Comparison of ENCODE assay signal across 22 cellular contexts in the genomic region with DNA sequence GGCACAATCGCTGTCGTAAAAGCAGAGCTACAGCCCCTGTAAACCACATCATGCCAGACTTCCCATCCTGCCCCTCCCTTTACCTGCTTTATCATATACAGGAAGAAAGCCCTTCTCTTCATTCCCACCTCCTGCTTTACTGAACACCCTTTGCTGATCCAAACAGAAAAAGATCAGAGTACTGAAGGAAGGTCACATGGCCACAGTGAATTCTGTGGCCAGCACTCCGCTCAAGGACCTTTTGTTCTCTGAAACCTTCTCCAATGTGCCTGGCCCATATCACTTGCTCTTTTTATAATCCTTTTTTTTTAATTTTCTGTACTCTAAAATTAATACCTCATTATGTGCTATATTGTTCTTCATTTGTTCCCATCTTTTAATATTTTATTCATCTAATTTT.
"Had no signal": no experiment of that assay in that cellular context is flagged by ENCODE, and none has a peak within 500 bp of the region (broad histone marks: within the 10 kb centered on the region; RNA-seq: fewer than 3 reads in every experiment).

No MANE protein-coding gene starts in this region.

- ATAC-seq: effector memory CD8-positive, alpha-beta T cell; naive thymus-derived CD8-positive, alpha-beta T cell; sciatic nerve had no signal

- H3K9me3 ChIP-seq: left ventricle myocardium inferior, ovary, stomach, thoracic aorta, upper lobe of left lung had no signal

- H3K4me3 ChIP-seq: left ventricle myocardium inferior, ovary, smooth muscle cell, stomach, thoracic aorta, upper lobe of left lung had no signal

- H3K27me3 ChIP-seq: ovary, stomach, upper lobe of left lung had no signal

- H3K27ac ChIP-seq: left ventricle myocardium inferior, ovary, stomach, thoracic aorta, upper lobe of left lung had no signal

- H3K27ac Mint-ChIP-seq: activated B cell treated with CpG ODN at 0.5 μM for 24 hours; activated CD4-positive, alpha-beta memory T cell treated with anti-CD3 and anti-CD28 coated beads for 36 hours; activated naive CD8-positive, alpha-beta T cell treated with anti-CD3 and anti-CD28 coated beads for 36 hours; activated T-helper 1 cell treated with anti-CD3 and anti-CD28 coated beads, Interleukin-12 subunit alpha, Interleukin-12 subunit beta, Interleukin-2, Interleukin-4 antibody, amounts not matched to agents 30 ng/mL and 10 ng/mL and 1 ng/mL, durations not matched to agents 14 hours and 24 hours and 36 hours; effector memory CD8-positive, alpha-beta T cell; memory B cell; naive thymus-derived CD8-positive, alpha-beta T cell had no signal

- H3K36me3 ChIP-seq: left ventricle myocardium inferior, ovary, stomach, thoracic aorta, upper lobe of left lung had no signal

- DNase-seq: activated B cell treated with CpG ODN at 0.5 μM for 24 hours; activated CD4-positive, alpha-beta memory T cell treated with anti-CD3 and anti-CD28 coated beads for 36 hours; activated CD4-positive, alpha-beta T cell treated with anti-CD3 and anti-CD28 coated beads for 4 hours; activated gamma-delta T cell treated with Interleukin-2 at 50 U/mL for 16 hours; activated naive CD8-positive, alpha-beta T cell treated with anti-CD3 and anti-CD28 coated beads for 36 hours; activated T-cell treated with anti-CD3 and anti-CD28 coated beads for 4 hours; amniotic stem cell; dermis blood vessel endothelial cell; effector memory CD8-positive, alpha-beta T cell; foreskin fibroblast; kidney glomerular epithelial cell; left ventricle myocardium inferior; naive thymus-derived CD8-positive, alpha-beta T cell; ovary; stimulated activated CD4-positive, alpha-beta T cell treated with anti-CD3 and anti-CD28 coated beads, Interleukin-4, amount 100 ng/mL, for 1 hour; stomach; upper lobe of left lung had no signal

- H3K4me1 Mint-ChIP-seq: activated B cell treated with CpG ODN at 0.5 μM for 24 hours; activated naive CD8-positive, alpha-beta T cell treated with anti-CD3 and anti-CD28 coated beads for 36 hours; memory B cell; naive thymus-derived CD8-positive, alpha-beta T cell had no signal

- H3K4me1 ChIP-seq: left ventricle myocardium inferior had no signal

- H3K4me3 Mint-ChIP-seq: activated B cell treated with CpG ODN at 0.5 μM for 24 hours; activated CD4-positive, alpha-beta memory T cell treated with anti-CD3 and anti-CD28 coated beads for 36 hours; activated naive CD8-positive, alpha-beta T cell treated with anti-CD3 and anti-CD28 coated beads for 36 hours; activated T-helper 1 cell treated with anti-CD3 and anti-CD28 coated beads, Interleukin-12 subunit alpha, Interleukin-12 subunit beta, Interleukin-2, Interleukin-4 antibody, amounts not matched to agents 30 ng/mL and 10 ng/mL and 1 ng/mL, durations not matched to agents 14 hours and 24 hours and 36 hours; effector memory CD8-positive, alpha-beta T cell; memory B cell; naive thymus-derived CD8-positive, alpha-beta T cell had no signal

- H3K27me3 Mint-ChIP-seq: activated B cell treated with CpG ODN at 0.5 μM for 24 hours; activated CD4-positive, alpha-beta memory T cell treated with anti-CD3 and anti-CD28 coated beads for 36 hours; activated naive CD8-positive, alpha-beta T cell treated with anti-CD3 and anti-CD28 coated beads for 36 hours; effector memory CD8-positive, alpha-beta T cell; memory B cell; naive thymus-derived CD8-positive, alpha-beta T cell had no signal

- H3K9me3 Mint-ChIP-seq: activated B cell treated with CpG ODN at 0.5 μM for 24 hours; activated CD4-positive, alpha-beta memory T cell treated with anti-CD3 and anti-CD28 coated beads for 36 hours; activated naive CD8-positive, alpha-beta T cell treated with anti-CD3 and anti-CD28 coated beads for 36 hours; activated T-helper 1 cell treated with anti-CD3 and anti-CD28 coated beads, Interleukin-12 subunit alpha, Interleukin-12 subunit beta, Interleukin-2, Interleukin-4 antibody, amounts not matched to agents 30 ng/mL and 10 ng/mL and 1 ng/mL, durations not matched to agents 14 hours and 24 hours and 36 hours; effector memory CD8-positive, alpha-beta T cell; memory B cell; naive thymus-derived CD8-positive, alpha-beta T cell had no signal
